15 cellular contexts compared by ENCODE assay signal in the genomic region with DNA sequence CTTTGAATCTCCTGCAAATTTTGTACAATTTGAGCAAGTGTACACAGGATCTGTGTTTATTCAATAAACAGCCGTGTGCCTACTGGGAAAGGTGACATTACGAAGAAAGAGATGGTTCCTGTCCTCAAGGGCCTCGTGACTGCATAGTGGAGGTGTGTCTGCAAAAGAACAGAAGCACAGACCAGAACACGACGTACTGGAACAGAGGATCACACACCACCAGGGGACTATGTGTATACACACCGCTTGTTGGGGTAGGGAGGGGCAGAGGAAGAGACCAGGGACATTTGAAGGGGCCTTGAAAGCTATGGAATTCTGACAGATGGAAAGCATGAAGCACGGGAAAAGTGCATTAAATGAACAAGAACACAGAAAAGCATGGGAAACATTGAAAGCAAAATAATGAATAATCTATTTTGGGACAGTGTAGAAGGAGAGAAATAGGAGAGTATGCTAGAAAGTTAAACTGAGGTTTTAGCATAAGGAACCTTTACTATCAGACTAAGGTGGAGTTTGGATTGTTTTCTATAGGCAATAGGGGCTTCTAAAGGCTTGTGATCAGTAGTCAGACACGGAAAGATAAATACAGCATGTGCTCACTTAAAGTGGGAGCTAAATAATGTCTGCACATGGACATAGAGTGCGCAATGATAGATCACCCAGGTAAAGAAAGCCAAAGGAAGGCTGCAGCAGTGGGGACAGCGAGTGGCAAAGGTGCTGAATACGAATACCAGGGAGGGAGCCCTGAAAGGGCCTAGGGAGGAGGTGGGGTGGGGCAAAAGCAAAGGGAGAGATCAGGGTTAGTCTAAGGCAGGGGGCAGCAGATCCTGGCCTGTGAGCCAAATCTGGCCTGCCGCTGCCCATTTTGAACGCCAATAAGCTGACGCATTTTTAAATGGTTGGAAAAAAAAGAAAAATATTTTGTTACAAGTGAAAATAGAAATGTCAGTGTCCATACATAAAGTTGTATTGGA. TPM values are rescaled to one million over a fixed set of nuclear protein-coding genes. Genes with fewer than 3 reads are reported as not detected.
DNase-seq lines count a peak whose midpoint lies in the region; ATAC-seq and TF ChIP-seq lines count a peak whose summit lies in the region.
"Had no signal": no experiment of that assay in that cellular context is flagged by ENCODE, and none has a peak within 500 bp of the region (broad histone marks: within the 10 kb centered on the region; RNA-seq: fewer than 3 reads in every experiment).

No MANE protein-coding gene starts in this region.

- H3K27me3 ChIP-seq in endodermal cell (ENCODE audit: control insufficient read depth, insufficient read depth, low read length, poor library complexity, severe bottlenecking): no peaks in the 10 kb centered on the region
- H3K27me3 ChIP-seq in lung (ENCODE audit: control insufficient read depth, insufficient read depth): no peaks in the 10 kb centered on the region
- no peaks in the 10 kb centered on the region for H3K27me3 ChIP-seq in thymus (ENCODE audit: control insufficient read depth, insufficient read depth)
- H3K27me3 ChIP-seq: dorsolateral prefrontal cortex had no signal

- H3K27ac ChIP-seq in endodermal cell (ENCODE audit: low read depth, low read length): no peak overlapping the region
- H3K27ac ChIP-seq in lung (ENCODE audit: low read depth in 1 of 2, low read length in 1 of 2): peak overlapping the region; percentile 37 to 71
- peak overlapping the region; percentile 32 for H3K27ac ChIP-seq in thymus (ENCODE audit: low read depth)

- H3K4me1 ChIP-seq in endodermal cell (ENCODE audit: control insufficient read depth, insufficient read depth, low read length) (peaks cover 3% of the 10 kb centered on the region), lung (ENCODE audit: control insufficient read depth in 2 of 2, insufficient read depth in 2 of 2, low read length in 2 of 2) (peaks cover 15 to 36% of the 10 kb centered on the region in 2 donors), thymus (ENCODE audit: control insufficient read depth, insufficient read depth, low read length) (peaks cover 29% of the 10 kb centered on the region)

- H3K4me3 ChIP-seq in endodermal cell (ENCODE audit: low read length): no peak overlapping the region
- no peak overlapping the region for H3K4me3 ChIP-seq in lung
- no peak overlapping the region for H3K4me3 ChIP-seq in thymus (ENCODE audit: low read length)
- H3K4me3 ChIP-seq: dorsolateral prefrontal cortex, smooth muscle cell had no signal

- H3K9me3 ChIP-seq in endodermal cell (ENCODE audit: control insufficient read depth, low read length) (no peaks in the 10 kb centered on the region), lung (ENCODE audit: control insufficient read depth in 2 of 2, insufficient read depth in 1 of 2, low read length in 1 of 2) (no peaks in the 10 kb centered on the region), thymus (ENCODE audit: control insufficient read depth) (no peaks in the 10 kb centered on the region)

- no peak overlapping the region for H3K9ac ChIP-seq in endodermal cell (ENCODE audit: extremely low read depth, low read length, poor library complexity, severe bottlenecking)

- peaks cover 18% of the 10 kb centered on the region for H3K4me1 Mint-ChIP-seq in endodermal cell

- no peaks in the 10 kb centered on the region for H3K9me3 Mint-ChIP-seq in endodermal cell
- H3K9me3 Mint-ChIP-seq: HFFc6 had no signal

- H3K36me3 Mint-ChIP-seq in endodermal cell (ENCODE audit: low read depth): no peaks in the 10 kb centered on the region

- peak; percentile 59 for ATAC-seq in lung (ENCODE audit: insufficient read depth, low FRiP score)
- no peak for ATAC-seq in HG03378 (IDR thresholded peaks at IDR 0.05; ENCODE audit: unreplicated experiment)

- H3K4me3 Mint-ChIP-seq in endodermal cell: no peak overlapping the region
- H3K4me3 Mint-ChIP-seq: HFFc6 had no signal

- no peak overlapping the region for H3K27ac Mint-ChIP-seq in endodermal cell
- H3K27ac Mint-ChIP-seq: HFFc6 had no signal

- no peak for TF ChIP-seq CTCF in endodermal cell (conservative IDR thresholded peaks at IDR 0.05)
- TF ChIP-seq CTCF in lung (IDR thresholded peaks at IDR 0.05; ENCODE audit: control extremely low read depth, extremely low read depth): no peak

- DNase-seq in NCI-H2227 (lab: John Stamatoyannopoulos, UW; ENCODE audit: unreplicated experiment) (peak; percentile 18), NCI-H2227 treated with DMSO at 0.1 percent for 48 hours (lab: John Stamatoyannopoulos, UW) (no peak), endodermal cell (peak; percentile 59), lung (ENCODE audit: low spot score) (peak; percentile 65), amniotic stem cell (lab: John Stamatoyannopoulos, UW) (no peak)
- DNase-seq in activated effector memory CD4-positive, alpha-beta T cell treated with anti-CD3 and anti-CD28 coated beads, Interleukin-2, amount 50 U/mL, for 16 hours: no peak
- DNase-seq: activated CD8-positive, alpha-beta memory T cell treated with anti-CD3 and anti-CD28 coated beads for 24 hours; dorsolateral prefrontal cortex; HFFc6; KG1; NCI-H1417 treated with DMSO at 0.1 percent for 48 hours; SW 1271 had no signal

- 78 to 85% methylated on average over 13 to 14 of the region's 14 CpGs for WGBS in endodermal cell (ENCODE audit: insufficient coverage in 1 of 2, insufficient read length in 1 of 2), 2 experiments
- WGBS in lung, 2 donors: 60 to 76% methylated on average over 14 of the region's 14 CpGs
- 85% methylated on average over 14 of the region's 14 CpGs for WGBS in thymus

- H3K36me3 ChIP-seq in endodermal cell (ENCODE audit: control insufficient read depth, insufficient read depth, low read length) (no peaks in the 10 kb centered on the region), lung (ENCODE audit: control insufficient read depth in 2 of 2, insufficient read depth in 2 of 2, low read length in 2 of 2) (no peaks in the 10 kb centered on the region), thymus (ENCODE audit: control insufficient read depth, insufficient read depth) (no peaks in the 10 kb centered on the region)

- H3K27me3 Mint-ChIP-seq in endodermal cell (ENCODE audit: insufficient read depth): no peaks in the 10 kb centered on the region

RNA-seq across cellular contexts. Expression of gene JAK1, which starts 11.0 kb away (rescaled TPM):
- total RNA-seq in endodermal cell (10 to 100 TPM; 22.9 to 23.2 TPM), lung (100 to 1,000 TPM; 145 to 162 TPM)
- 18.5 TPM for polyA plus RNA-seq in endodermal cell (2013, experiment 1 of 2)
- polyA plus RNA-seq in endodermal cell (2013, experiment 2 of 2): 16.3 TPM
- polyA plus RNA-seq in lung (10 to 100 TPM; 26.7 to 87.1 TPM), thymus (101 TPM)

Comparison
In these comparisons a context has a peak if more than half of its experiments do, and no peak if none do; other contexts are left out.
1. DNase-seq: peak in NCI-H2227 (single experiment), endodermal cell (single experiment) and lung (single experiment); none in NCI-H2227 treated with DMSO at 0.1 percent for 48 hours (single experiment), activated effector memory CD4-positive, alpha-beta T cell treated with anti-CD3 and anti-CD28 coated beads, Interleukin-2, amount 50 U/mL, for 16 hours (single experiment) and amniotic stem cell (single experiment).
2. RNA of gene JAK1, which starts 11.0 kb away (total RNA-seq): 145 to 162 TPM in lung; 22.9 to 23.2 TPM in endodermal cell; every median in the first group is over 4 times any median in the second.